Comparison of ENCODE assay signal across 8 cellular contexts in genomic region chr5:95730730-95731570, GRCh38. TPM values are rescaled to one million over a fixed set of nuclear protein-coding genes. Genes with fewer than 3 reads are reported as not detected.
DNase-seq lines count a peak whose midpoint lies in the region; ATAC-seq, FAIRE-seq and TF ChIP-seq lines count a peak whose summit lies in the region.

Gene RHOBTB3 (plus strand): TSS chr5:95731336. CDS start chr5:95731683, 347 bp downstream.

- peak; percentile 74 to 88 (median 78) for ATAC-seq in heart right ventricle

- no peaks in the 10 kb centered on the region for H3K36me3 ChIP-seq in H7 (replicated peaks; ENCODE audit: control insufficient read depth, insufficient read depth, low read length)
- H3K36me3 ChIP-seq in MG63 = peaks cover 34% of the 10 kb centered on the region
- H3K36me3 ChIP-seq in SK-N-MC (ENCODE audit: insufficient read depth, low read length) = peaks cover 32% of the 10 kb centered on the region
- peaks cover 0 to 6% (median 0%) of the 10 kb centered on the region in 9 donors for H3K36me3 ChIP-seq in heart right ventricle
- no peaks in the 10 kb centered on the region for H3K36me3 ChIP-seq in ovary

- peak within 1 kb of the TSS; percentile 89 for H3K9ac ChIP-seq in SK-N-MC (ENCODE audit: insufficient read length)

- peak within 1 kb of the TSS; percentile 99 for H3K27ac ChIP-seq in SK-N-MC
- H3K27ac ChIP-seq in heart right ventricle = peak within 1 kb of the TSS; percentile 79 to 98 (median 93)
- H3K27ac ChIP-seq in ovary = peak within 1 kb of the TSS; percentile 99

- H3K9me3 ChIP-seq in MG63 = no peaks in the 10 kb centered on the region
- H3K9me3 ChIP-seq in SK-N-MC (ENCODE audit: low read depth, low read length) = no peaks in the 10 kb centered on the region
- no peaks in the 10 kb centered on the region for H3K9me3 ChIP-seq in heart right ventricle
- no peaks in the 10 kb centered on the region for H3K9me3 ChIP-seq in ovary

- H3K4me1 ChIP-seq in heart right ventricle = peaks cover 0 to 75% (median 48%) of the 10 kb centered on the region in 9 donors
- H3K4me1 ChIP-seq in ovary (ENCODE audit: insufficient read depth) = peaks cover 14% of the 10 kb centered on the region

- FAIRE-seq in D721Med (lab: Jason Lieb, UNC) = no peak

- H3K4me3 ChIP-seq in H7 (ENCODE audit: insufficient read depth, low read depth, low read length) (peak within 1 kb of the TSS; percentile 79), MG63 (peak within 1 kb of the TSS; percentile 80), SK-N-MC (peak within 1 kb of the TSS; percentile 90), heart right ventricle (peak within 1 kb of the TSS; percentile 56 to 84 (median 78)), ovary (peak within 1 kb of the TSS; percentile 87)

- intact Hi-C loops in heart right ventricle (cut with DNase I) (loop anchor here in 9 of 10 donors (2.0 to 10.0 kb wide), 7 partner anchors 41 to 116 kb away; partner anchors contain the start of gene RFESD (in 3 of the 9)), ovary (cut with DNase I) (loop anchor here (5.0 to 10.0 kb wide), 5 partner anchors 59 to 86 kb away; partner anchors contain the start of gene RFESD (in 2 of the 4))

- WGBS in heart right ventricle, 2 donors = 0 to 1% methylated on average over 72 to 77 of the region's 78 CpGs
- WGBS in ovary, 3 donors = 0 to 1% (median 1%) methylated on average over 31 to 78 of the region's 78 CpGs

- TF ChIP-seq POLR2A in ovary (IDR thresholded peaks at IDR 0.05) = peak; percentile 84

- TF ChIP-seq CTCF in heart right ventricle (IDR thresholded peaks at IDR 0.05) = peak in 1 of 9 donors; percentile 25
- no peak for TF ChIP-seq CTCF in ovary (IDR thresholded peaks at IDR 0.05)
- no peak for TF ChIP-seq CTCF in D721Med (IDR thresholded peaks at IDR 0.05; ENCODE audit: insufficient read depth, missing control alignments)

- TF ChIP-seq EP300 in ovary (IDR thresholded peaks at IDR 0.05) = no peak

- peak; percentile 64 for DNase-seq in GDM1 (lab: John Stamatoyannopoulos, UW)
- DNase-seq in H7 = peak; percentile 87
- DNase-seq in MG63 = peak; percentile 99
- DNase-seq in SK-N-MC (ENCODE audit: low read depth, low spot score) = no peak
- DNase-seq in anterior cingulate cortex (lab: John Stamatoyannopoulos, UW) = peak; percentile 38 to 93 (median 86)
- DNase-seq in heart right ventricle = peak; percentile 90 to 91
- DNase-seq in ovary = peak; percentile 97 to 98 (median 98)
- no peak for DNase-seq in D721Med (ENCODE audit: insufficient read length, low spot score)

- H3K27me3 ChIP-seq in H7 (ENCODE audit: control insufficient read depth, insufficient read depth, low read length) = peaks cover 42% of the 10 kb centered on the region
- no peaks in the 10 kb centered on the region for H3K27me3 ChIP-seq in MG63
- H3K27me3 ChIP-seq in heart right ventricle = peaks cover 0 to 9% (median 0%) of the 10 kb centered on the region in 7 donors
- H3K27me3 ChIP-seq in ovary = no peaks in the 10 kb centered on the region

RNA-seq across cellular contexts. Expression of gene RHOBTB3, which starts in this region (rescaled TPM):
- total RNA-seq in H7 (2014; rRNA removed; shearing (Covaris generic)) = 23.0 and 45.6 TPM in 2 replicates
- 74.7 and 99.2 TPM in 2 replicates for total RNA-seq in MG63 (2014; rRNA removed; shearing (Covaris generic); ENCODE audit: low replicate concordance)
- total RNA-seq in heart right ventricle = 100 to 1,000 TPM in 2 of 10 donors, 10 to 100 TPM in 8; 73.1 to 124 (median 94.4) TPM
- 10 to 100 TPM; 15.0 to 30.4 TPM for polyA plus RNA-seq in heart right ventricle
- 100 to 1,000 TPM; 106 to 221 (median 200) TPM for total RNA-seq in ovary
- polyA plus RNA-seq in ovary = 100 to 1,000 TPM in 1 of 2 donors, 10 to 100 TPM in 1; 52.8 to 133 TPM

Comparison
In these comparisons a context has a peak if more than half of its experiments do, and no peak if none do; other contexts are left out.
1. DNase-seq: peak in GDM1 (single experiment), H7 (single experiment), MG63 (single experiment), anterior cingulate cortex (58 of 58), heart right ventricle (2 of 2) and ovary (5 of 5); none in SK-N-MC (single experiment) and D721Med (single experiment).
2. Peak in every context shown above with its lines, with median percentiles within 50 percentile points of each other: H3K4me3 ChIP-seq and H3K27ac ChIP-seq.